ENCODE assay signal across 24 cellular contexts in genomic region chr3:153072856-153073255, GRCh38.
"Had no signal": no experiment of that assay in that cellular context is flagged by ENCODE, and none has a peak within 500 bp of the region (broad histone marks: within the 10 kb centered on the region; RNA-seq: fewer than 3 reads in every experiment).

No MANE protein-coding gene starts in this region.

- FAIRE-seq: RCC 7860 had no signal

- H3K9me3 Mint-ChIP-seq: activated B cell treated with CpG ODN at 0.5 μM for 24 hours; activated CD4-positive, alpha-beta T cell treated with anti-CD3 and anti-CD28 coated beads, Interleukin-2, amount 10 ng/mL, durations not matched to agents 24 days and 14 days; activated naive CD4-positive, alpha-beta T cell treated with anti-CD3 and anti-CD28 coated beads, Interleukin-2, amount 50 U/mL, for 24 hours; activated naive CD8-positive, alpha-beta T cell treated with anti-CD3 and anti-CD28 coated beads, Interleukin-2, amount 50 U/mL, for 24 hours; activated T-cell treated with anti-CD3 and anti-CD28 coated beads, Interleukin-2, amount 50 U/mL, for 24 hours; activated T-helper 1 cell treated with anti-CD3 and anti-CD28 coated beads, Interleukin-12 subunit alpha, Interleukin-12 subunit beta, Interleukin-2, Interleukin-4 antibody, amounts not matched to agents 30 ng/mL and 10 ng/mL and 1 ng/mL, durations not matched to agents 14 hours and 24 hours and 36 hours had no signal

- H3K36me3 Mint-ChIP-seq: activated CD8-positive, alpha-beta memory T cell treated with anti-CD3 and anti-CD28 coated beads, Interleukin-2, amount 10 ng/mL, durations not matched to agents 7 days and 5 days; activated naive CD4-positive, alpha-beta T cell treated with anti-CD3 and anti-CD28 coated beads, Interleukin-2, amount 50 U/mL, for 24 hours had no signal

- ATAC-seq: activated CD8-positive, alpha-beta memory T cell treated with anti-CD3 and anti-CD28 coated beads, Interleukin-2, amount 10 ng/mL, durations not matched to agents 7 days and 5 days; activated naive CD8-positive, alpha-beta T cell treated with anti-CD3 and anti-CD28 coated beads, Interleukin-2, amount 50 U/mL, for 24 hours; T-helper 17 cell had no signal

- H3K27ac Mint-ChIP-seq: activated B cell treated with CpG ODN at 0.5 μM for 24 hours; activated CD4-positive, alpha-beta T cell treated with anti-CD3 and anti-CD28 coated beads, Interleukin-2, amount 10 ng/mL, durations not matched to agents 24 days and 14 days; activated CD8-positive, alpha-beta memory T cell treated with anti-CD3 and anti-CD28 coated beads, Interleukin-2, amount 10 ng/mL, durations not matched to agents 7 days and 5 days; activated naive CD4-positive, alpha-beta T cell treated with anti-CD3 and anti-CD28 coated beads, Interleukin-2, amount 50 U/mL, for 24 hours; activated naive CD8-positive, alpha-beta T cell treated with anti-CD3 and anti-CD28 coated beads, Interleukin-2, amount 50 U/mL, for 24 hours; activated T-cell treated with anti-CD3 and anti-CD28 coated beads, Interleukin-2, amount 50 U/mL, for 24 hours; activated T-helper 1 cell treated with anti-CD3 and anti-CD28 coated beads, Interleukin-12 subunit alpha, Interleukin-12 subunit beta, Interleukin-2, Interleukin-4 antibody, amounts not matched to agents 30 ng/mL and 10 ng/mL and 1 ng/mL, durations not matched to agents 14 hours and 24 hours and 36 hours; T-helper 17 cell had no signal

- H3K4me1 Mint-ChIP-seq: activated B cell treated with CpG ODN at 0.5 μM for 24 hours; activated CD4-positive, alpha-beta T cell treated with anti-CD3 and anti-CD28 coated beads, Interleukin-2, amount 10 ng/mL, durations not matched to agents 24 days and 14 days; activated CD8-positive, alpha-beta memory T cell treated with anti-CD3 and anti-CD28 coated beads, Interleukin-2, amount 10 ng/mL, durations not matched to agents 7 days and 5 days; activated naive CD8-positive, alpha-beta T cell treated with anti-CD3 and anti-CD28 coated beads, Interleukin-2, amount 50 U/mL, for 24 hours; T-helper 17 cell had no signal

- H3K27me3 ChIP-seq: brain microvascular endothelial cell, cardiac muscle cell had no signal

- H3K4me3 Mint-ChIP-seq: activated B cell treated with CpG ODN at 0.5 μM for 24 hours; activated CD4-positive, alpha-beta T cell treated with anti-CD3 and anti-CD28 coated beads, Interleukin-2, amount 10 ng/mL, durations not matched to agents 24 days and 14 days; activated CD8-positive, alpha-beta memory T cell treated with anti-CD3 and anti-CD28 coated beads, Interleukin-2, amount 10 ng/mL, durations not matched to agents 7 days and 5 days; activated naive CD4-positive, alpha-beta T cell treated with anti-CD3 and anti-CD28 coated beads, Interleukin-2, amount 50 U/mL, for 24 hours; activated naive CD8-positive, alpha-beta T cell treated with anti-CD3 and anti-CD28 coated beads, Interleukin-2, amount 50 U/mL, for 24 hours; activated T-cell treated with anti-CD3 and anti-CD28 coated beads, Interleukin-2, amount 50 U/mL, for 24 hours; activated T-helper 1 cell treated with anti-CD3 and anti-CD28 coated beads, Interleukin-12 subunit alpha, Interleukin-12 subunit beta, Interleukin-2, Interleukin-4 antibody, amounts not matched to agents 30 ng/mL and 10 ng/mL and 1 ng/mL, durations not matched to agents 14 hours and 24 hours and 36 hours; T-helper 17 cell had no signal

- DNase-seq: activated B cell treated with CpG ODN at 0.5 μM for 24 hours; activated CD4-positive, alpha-beta T cell treated with anti-CD3 and anti-CD28 coated beads for 1 hour; activated CD4-positive, alpha-beta T cell treated with anti-CD3 and anti-CD28 coated beads, Interleukin-2, amount 10 ng/mL, durations not matched to agents 24 days and 14 days; activated CD4-positive, alpha-beta T cell treated with anti-CD3 and anti-CD28 coated beads, Interleukin-2, amount 50 U/mL, for 48 hours; activated CD8-positive, alpha-beta memory T cell treated with anti-CD3 and anti-CD28 coated beads, Interleukin-2, amount 10 ng/mL, durations not matched to agents 7 days and 5 days; activated effector memory CD4-positive, alpha-beta T cell treated with Interleukin-2 at 50 U/mL for 16 hours; activated naive CD4-positive, alpha-beta T cell; activated naive CD8-positive, alpha-beta T cell treated with anti-CD3 and anti-CD28 coated beads, Interleukin-2, amount 50 U/mL, for 24 hours; activated T-cell treated with anti-CD3 and anti-CD28 coated beads, Interleukin-2, amount 50 U/mL, for 24 hours; amygdala; brain microvascular endothelial cell; NCI-H1105 treated with DMSO at 0.1 percent for 48 hours; NCI-H1436 treated with DMSO at 0.1 percent for 48 hours; NCI-H187; NCI-H2081; NCI-H510A treated with DMSO at 0.1 percent for 48 hours; NCI-H69; SHP77 treated with DMSO at 0.1 percent for 48 hours; T-helper 17 cell; T-helper 9 cell had no signal

- H3K36me3 ChIP-seq: brain microvascular endothelial cell, cardiac muscle cell had no signal

- H3K27me3 Mint-ChIP-seq: activated B cell treated with CpG ODN at 0.5 μM for 24 hours; activated CD8-positive, alpha-beta memory T cell treated with anti-CD3 and anti-CD28 coated beads, Interleukin-2, amount 10 ng/mL, durations not matched to agents 7 days and 5 days; activated naive CD4-positive, alpha-beta T cell treated with anti-CD3 and anti-CD28 coated beads, Interleukin-2, amount 50 U/mL, for 24 hours; activated naive CD8-positive, alpha-beta T cell treated with anti-CD3 and anti-CD28 coated beads, Interleukin-2, amount 50 U/mL, for 24 hours; activated T-cell treated with anti-CD3 and anti-CD28 coated beads, Interleukin-2, amount 50 U/mL, for 24 hours; T-helper 17 cell had no signal

- H3K27ac ChIP-seq: brain microvascular endothelial cell, cardiac muscle cell had no signal

- H3K4me3 ChIP-seq: cardiac muscle cell had no signal
